Comparison of ENCODE assay signal across 1 cellular context in genomic region chr2:127877626-127878025, GRCh38.
TF ChIP-seq lines count a peak whose summit lies in the region.

No MANE protein-coding gene starts in this region.

TF ChIP-seq in IMR-90, 13 proteins besides CTCF, POLR2A, EP300 and RAD21 (continued from another document):
- TF ChIP-seq SMC3 (IDR thresholded peaks at IDR 0.05; ENCODE audit: low read depth, low read length) (no peak), MAFK (IDR thresholded peaks at IDR 0.05; ENCODE audit: low read depth, low read length) (no peak), MAZ (IDR thresholded peaks at IDR 0.05; ENCODE audit: borderline replicate concordance, low read depth, low read length) (no peak), FOS (IDR thresholded peaks at IDR 0.05; ENCODE audit: low read depth, low read length) (no peak), RCOR1 (IDR thresholded peaks at IDR 0.05; ENCODE audit: insufficient replicate concordance, low read length) (no peak), CHD1 (IDR thresholded peaks at IDR 0.05; ENCODE audit: low read depth, low read length) (no peak), NFE2L2 (IDR thresholded peaks at IDR 0.05; ENCODE audit: low read depth, low read length) (no peak), BHLHE40 (IDR thresholded peaks at IDR 0.05; ENCODE audit: low read depth, low read length) (no peak), MXI1 (IDR thresholded peaks at IDR 0.05; ENCODE audit: borderline replicate concordance, low read depth, low read length) (no peak), CEBPB (IDR thresholded peaks at IDR 0.05; ENCODE audit: low read depth, low read length) (no peak), RFX5 (IDR thresholded peaks at IDR 0.05; ENCODE audit: low read depth, low read length) (no peak)
- TF ChIP-seq, protein P1, sequence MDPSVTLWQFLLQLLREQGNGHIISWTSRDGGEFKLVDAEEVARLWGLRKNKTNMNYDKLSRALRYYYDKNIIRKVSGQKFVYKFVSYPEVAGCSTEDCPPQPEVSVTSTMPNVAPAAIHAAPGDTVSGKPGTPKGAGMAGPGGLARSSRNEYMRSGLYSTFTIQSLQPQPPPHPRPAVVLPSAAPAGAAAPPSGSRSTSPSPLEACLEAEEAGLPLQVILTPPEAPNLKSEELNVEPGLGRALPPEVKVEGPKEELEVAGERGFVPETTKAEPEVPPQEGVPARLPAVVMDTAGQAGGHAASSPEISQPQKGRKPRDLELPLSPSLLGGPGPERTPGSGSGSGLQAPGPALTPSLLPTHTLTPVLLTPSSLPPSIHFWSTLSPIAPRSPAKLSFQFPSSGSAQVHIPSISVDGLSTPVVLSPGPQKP (IDR thresholded peaks at IDR 0.05; ENCODE audit: borderline replicate concordance, low read depth, low read length), result no peak
